In the genomic region with DNA sequence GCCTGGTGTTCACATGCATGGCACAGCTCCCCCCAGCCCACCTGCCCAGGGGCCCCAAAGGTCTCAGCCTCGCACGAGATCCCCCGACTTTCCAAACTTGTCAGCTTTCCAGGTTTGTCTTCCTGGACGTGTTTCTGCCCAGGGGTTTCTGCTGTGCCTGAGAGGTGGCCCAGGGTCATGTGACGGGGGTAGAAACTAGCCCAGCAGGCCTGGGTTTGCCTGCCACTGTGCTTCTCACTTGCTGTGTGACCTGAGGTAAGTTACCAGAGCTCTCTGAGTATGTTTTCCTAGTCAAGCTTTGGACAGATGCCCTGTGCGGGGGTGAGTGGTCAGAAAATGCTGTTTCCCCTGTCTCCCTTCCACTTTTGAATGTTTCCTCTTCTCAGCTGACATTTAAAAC, we compare ENCODE assay signal across 18 cellular contexts. TPM values are rescaled to one million over a fixed set of nuclear protein-coding genes. Genes with fewer than 3 reads are reported as not detected.
"Had no signal": no experiment of that assay in that cellular context is flagged by ENCODE, and none has a peak within 500 bp of the region (broad histone marks: within the 10 kb centered on the region; RNA-seq: fewer than 3 reads in every experiment).

No MANE protein-coding gene starts in this region.

- DNase-seq: activated B cell treated with CpG ODN at 0.5 μM for 24 hours; activated CD4-positive, alpha-beta T cell treated with anti-CD3 and anti-CD28 coated beads, Interleukin-2, amount 10 ng/mL, durations not matched to agents 24 days and 14 days; effector memory CD8-positive, alpha-beta T cell; hypothalamus; lower lobe of right lung; naive thymus-derived CD8-positive, alpha-beta T cell; spleen; stimulated activated naive CD4-positive, alpha-beta T cell; upper lobe of right lung had no signal

- H3K9me3 Mint-ChIP-seq: activated B cell treated with CpG ODN at 0.5 μM for 24 hours; activated CD4-positive, alpha-beta T cell treated with anti-CD3 and anti-CD28 coated beads, Interleukin-2, amount 10 ng/mL, durations not matched to agents 24 days and 14 days; activated T-helper 2 cell treated with anti-CD3 and anti-CD28 coated beads, Interferon-gamma antibody, Interleukin-2, Interleukin-4, amounts not matched to agents 10 μg/mL and 5 μg/mL and 100 μg/mL, durations not matched to agents 14 hours and 24 hours and 36 hours; central memory CD8-positive, alpha-beta T cell; dendritic cell treated with granulocyte-macrophage colony-stimulating factor and Interleukin-4, amounts not matched to agents 40 ng/mL and 50 ng/mL, for 4 days; effector memory CD8-positive, alpha-beta T cell; naive thymus-derived CD8-positive, alpha-beta T cell had no signal

- H3K27ac Mint-ChIP-seq: activated B cell treated with CpG ODN at 0.5 μM for 24 hours; activated CD4-positive, alpha-beta T cell treated with anti-CD3 and anti-CD28 coated beads, Interleukin-2, amount 10 ng/mL, durations not matched to agents 24 days and 14 days; dendritic cell treated with granulocyte-macrophage colony-stimulating factor and Interleukin-4, amounts not matched to agents 40 ng/mL and 50 ng/mL, for 4 days; progenitor cell of endocrine pancreas had no signal

- H3K4me1 Mint-ChIP-seq: activated B cell treated with CpG ODN at 0.5 μM for 24 hours had no signal

- ATAC-seq: effector memory CD8-positive, alpha-beta T cell; naive thymus-derived CD8-positive, alpha-beta T cell had no signal

- H3K4me1 ChIP-seq: lower lobe of right lung had no signal

- H3K27me3 ChIP-seq: upper lobe of right lung had no signal

- H3K4me3 ChIP-seq: lower lobe of right lung, spleen, suprapubic skin, upper lobe of right lung had no signal

- H3K36me3 Mint-ChIP-seq: brain; naive thymus-derived CD8-positive, alpha-beta T cell had no signal

- H3K9me3 ChIP-seq: lower lobe of right lung, spleen, suprapubic skin, upper lobe of right lung had no signal

- H3K27ac ChIP-seq: epithelial cell of prostate, lower lobe of right lung, spleen, suprapubic skin, upper lobe of right lung had no signal

- H3K36me3 ChIP-seq: lower lobe of right lung, spleen, suprapubic skin, upper lobe of right lung had no signal

- H3K4me3 Mint-ChIP-seq: activated B cell treated with CpG ODN at 0.5 μM for 24 hours; central memory CD8-positive, alpha-beta T cell; dendritic cell treated with granulocyte-macrophage colony-stimulating factor and Interleukin-4, amounts not matched to agents 40 ng/mL and 50 ng/mL, for 4 days; naive thymus-derived CD8-positive, alpha-beta T cell had no signal

RNA-seq across cellular contexts. Expression of gene SHISAL1, which starts 38.3 kb away (rescaled TPM):
- total RNA-seq: activated B cell treated with CpG ODN at 0.5 μM for 24 hours; activated CD4-positive, alpha-beta T cell treated with anti-CD3 and anti-CD28 coated beads, Interleukin-2, amount 10 ng/mL, durations not matched to agents 24 days and 14 days; activated T-helper 2 cell treated with anti-CD3 and anti-CD28 coated beads, Interferon-gamma antibody, Interleukin-2, Interleukin-4, amounts not matched to agents 10 μg/mL and 5 μg/mL and 100 μg/mL, durations not matched to agents 14 hours and 24 hours and 36 hours; mononuclear cell; naive thymus-derived CD8-positive, alpha-beta T cell; T-helper 1 cell treated with Interleukin-12 subunit alpha and Interleukin-12 subunit beta and Interleukin-4 antibody, amounts not matched to agents 30 ng/mL and 1 ng/mL, for 36 hours had no signal
